ENCODE assay signal across 22 cellular contexts in the genomic region with DNA sequence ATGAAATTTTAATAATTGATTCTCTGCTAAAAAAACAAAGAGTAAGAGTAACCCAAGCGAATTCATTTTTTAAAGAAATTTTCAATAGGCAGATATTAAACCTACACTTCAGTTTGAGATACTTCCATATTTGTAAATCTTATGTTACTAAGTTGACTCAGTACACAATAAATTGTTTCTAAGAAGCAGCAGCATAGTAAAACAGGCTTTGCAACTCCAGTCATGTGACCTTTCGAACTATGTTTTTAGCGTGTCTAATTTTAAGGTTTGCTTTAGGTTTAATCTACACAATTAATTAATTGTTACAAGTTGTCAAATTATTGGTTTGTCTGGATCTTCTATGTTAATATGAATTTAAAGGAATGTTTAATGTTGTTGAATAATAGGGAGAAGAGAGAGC.
A peak's percentile ranks its signal among the peaks of the same experiment; 100 is the strongest.
DNase-seq lines count a peak whose midpoint lies in the region; ATAC-seq, FAIRE-seq and TF ChIP-seq lines count a peak whose summit lies in the region.
"Had no signal": no experiment of that assay in that cellular context is flagged by ENCODE, and none has a peak within 500 bp of the region (broad histone marks: within the 10 kb centered on the region; RNA-seq: fewer than 3 reads in every experiment).

No MANE protein-coding gene starts in this region.

- H3K4me1 ChIP-seq in PC-3 (ENCODE audit: insufficient read depth, low read length) (peaks cover 23% of the 10 kb centered on the region), pancreas (peaks cover 14 to 39% (median 16%) of the 10 kb centered on the region in 3 donors)
- H3K4me1 ChIP-seq: neural progenitor cell had no signal

- peak overlapping the region; percentile 66 for H3K27ac Mint-ChIP-seq in HFFc6
- H3K27ac Mint-ChIP-seq: activated CD4-positive, alpha-beta T cell treated with anti-CD3 and anti-CD28 coated beads for 36 hours; activated naive CD8-positive, alpha-beta T cell treated with anti-CD3 and anti-CD28 coated beads, Interleukin-2, amount 10 ng/mL, durations not matched to agents 7 days and 5 days; CD4-positive, CD25-positive, alpha-beta regulatory T cell; neural progenitor cell; T-helper 2 cell treated with Interferon-gamma antibody and Interleukin-4, amounts not matched to agents 5 μg/mL and 100 μg/mL, for 36 hours had no signal

- H3K79me2 ChIP-seq in PC-3 (ENCODE audit: low read length): no peaks in the 10 kb centered on the region

- WGBS in pancreas, 2 donors: 33 to 40% methylated on average over 3 of the region's 3 CpGs

- no peaks in the 10 kb centered on the region for H3K9me3 Mint-ChIP-seq in HFFc6
- H3K9me3 Mint-ChIP-seq: activated naive CD8-positive, alpha-beta T cell treated with anti-CD3 and anti-CD28 coated beads, Interleukin-2, amount 10 ng/mL, durations not matched to agents 7 days and 5 days; CD4-positive, CD25-positive, alpha-beta regulatory T cell; T-helper 2 cell treated with Interferon-gamma antibody and Interleukin-4, amounts not matched to agents 5 μg/mL and 100 μg/mL, for 36 hours had no signal

- H3K4me3 ChIP-seq in PC-3 (ENCODE audit: low read length) (no peak overlapping the region), epithelial cell of esophagus (ENCODE audit: low read length) (no peak overlapping the region), pancreas (no peak overlapping the region)
- H3K4me3 ChIP-seq: neural progenitor cell, testis had no signal

- no peak overlapping the region for H2AFZ ChIP-seq in PC-3 (ENCODE audit: low read length)
- H2AFZ ChIP-seq: neural progenitor cell had no signal

- POLR2A ChIA-PET in PC-3 (lab: Charles Lee; ENCODE audit: unreplicated experiment): no interaction called here

- no peaks in the 10 kb centered on the region for H3K9me2 ChIP-seq in PC-3 (replicated peaks; ENCODE audit: low read length)

- peak overlapping the region; percentile 32; the same call in 1 of the 2 replicates for H3K4me2 ChIP-seq in PC-3 (ENCODE audit: low read length)
- H3K4me2 ChIP-seq: neural progenitor cell had no signal

- intact Hi-C loops in PC-3 (cut with micrococcal nuclease) (no loop called here), pancreas (cut with DNase I) (no loop called here)

- ATAC-seq in PC-3 (no peak), pancreas (peak; percentile 37 to 58 (median 56)), HG03432 (IDR thresholded peaks at IDR 0.05; ENCODE audit: unreplicated experiment) (no peak)
- ATAC-seq: activated CD4-positive, alpha-beta T cell treated with anti-CD3 and anti-CD28 coated beads for 36 hours; stimulated activated naive CD8-positive, alpha-beta T cell treated with anti-CD3 and anti-CD28 coated beads, Interleukin-15, Interleukin-2, amounts not matched to agents 100 U/mL and 50 U/mL, for 24 hours had no signal

- H4K20me1 ChIP-seq in PC-3 (ENCODE audit: low read length): no peaks in the 10 kb centered on the region

- H3K9me3 ChIP-seq in PC-3 (ENCODE audit: low read length): no peaks in the 10 kb centered on the region
- H3K9me3 ChIP-seq in pancreas: no peaks in the 10 kb centered on the region
- H3K9me3 ChIP-seq: testis had no signal

- peak; percentile 57 for FAIRE-seq in pancreas (lab: Jason Lieb, UNC)
- FAIRE-seq: GM12891 had no signal

- H3K27me3 ChIP-seq in PC-3 (ENCODE audit: low read length) (no peaks in the 10 kb centered on the region), pancreas (no peaks in the 10 kb centered on the region)
- H3K27me3 ChIP-seq: neural progenitor cell, testis had no signal

- CTCF ChIA-PET in PC-3 (lab: Charles Lee): no interaction called here

- peak overlapping the region; percentile 18 for H3K27ac ChIP-seq in PC-3 (ENCODE audit: low read length)
- no peak overlapping the region for H3K27ac ChIP-seq in pancreas
- H3K27ac ChIP-seq: neural progenitor cell, testis had no signal

- H3K9ac ChIP-seq in PC-3 (ENCODE audit: low read length): no peak overlapping the region
- H3K9ac ChIP-seq: neural progenitor cell had no signal

- no TSS peak for BruUV-seq in PC-3 (replicated peaks; lab: Mats Ljungman, UMichigan)

- H3K36me3 Mint-ChIP-seq in HFFc6 (ENCODE audit: low read depth): peaks cover 10% of the 10 kb centered on the region; the same call in 1 of the 2 replicates
- H3K36me3 Mint-ChIP-seq: activated naive CD8-positive, alpha-beta T cell treated with anti-CD3 and anti-CD28 coated beads, Interleukin-2, amount 10 ng/mL, durations not matched to agents 7 days and 5 days; CD4-positive, CD25-positive, alpha-beta regulatory T cell had no signal

- H3K4me3 Mint-ChIP-seq in HFFc6: no peak overlapping the region
- H3K4me3 Mint-ChIP-seq: activated CD4-positive, alpha-beta T cell treated with anti-CD3 and anti-CD28 coated beads for 36 hours; activated naive CD8-positive, alpha-beta T cell treated with anti-CD3 and anti-CD28 coated beads, Interleukin-2, amount 10 ng/mL, durations not matched to agents 7 days and 5 days; CD4-positive, CD25-positive, alpha-beta regulatory T cell; neural progenitor cell; T-helper 2 cell treated with Interferon-gamma antibody and Interleukin-4, amounts not matched to agents 5 μg/mL and 100 μg/mL, for 36 hours had no signal

- H3K36me3 ChIP-seq in PC-3 (ENCODE audit: low read depth, low read length): no peaks in the 10 kb centered on the region
- no peaks in the 10 kb centered on the region for H3K36me3 ChIP-seq in pancreas
- H3K36me3 ChIP-seq: neural progenitor cell had no signal

- TF ChIP-seq CTCF in HFFc6 (IDR thresholded peaks at IDR 0.05): no peak
- no peak for TF ChIP-seq CTCF in PC-3 (conservative IDR thresholded peaks at IDR 0.05; ENCODE audit: low read depth, low read length)
- TF ChIP-seq CTCF in epithelial cell of esophagus (IDR thresholded peaks at IDR 0.05; ENCODE audit: insufficient read depth, low read depth, low read length, missing control alignments): no peak
- no peak for TF ChIP-seq CTCF in pancreas (IDR thresholded peaks at IDR 0.05)

- no peaks in the 10 kb centered on the region for H3F3A ChIP-seq in PC-3 (ENCODE audit: low read length, unreplicated experiment)

- H3K27me3 Mint-ChIP-seq in HFFc6 (ENCODE audit: insufficient read depth): no peaks in the 10 kb centered on the region
- H3K27me3 Mint-ChIP-seq: CD4-positive, CD25-positive, alpha-beta regulatory T cell had no signal

- DNase-seq in HFFc6 (no peak), PC-3 (peak; percentile 51), epithelial cell of esophagus (ENCODE audit: low read depth) (peak; percentile 56), pancreas (no peak), NCI-H1930 (lab: John Stamatoyannopoulos, UW) (no peak), NCI-H226 (no peak), NCI-H2029 treated with DMSO at 0.1 percent for 48 hours (lab: John Stamatoyannopoulos, UW) (no peak)
- DNase-seq: activated CD4-positive, alpha-beta T cell treated with anti-CD3 and anti-CD28 coated beads for 36 hours; activated CD8-positive, alpha-beta memory T cell treated with anti-CD3 and anti-CD28 coated beads for 24 hours; activated gamma-delta T cell; activated naive CD8-positive, alpha-beta T cell treated with anti-CD3 and anti-CD28 coated beads, Interleukin-2, amount 10 ng/mL, durations not matched to agents 7 days and 5 days; activated T-cell treated with anti-CD3 and anti-CD28 coated beads, Interleukin-2, amount 50 U/mL, for 1 hour; CD4-positive, CD25-positive, alpha-beta regulatory T cell; NCI-H1092 treated with DMSO at 0.1 percent for 48 hours; NCI-H187 treated with DMSO at 0.1 percent for 48 hours; NCI-H774; stimulated activated naive CD8-positive, alpha-beta T cell treated with anti-CD3 and anti-CD28 coated beads, Interleukin-15, Interleukin-2, amounts not matched to agents 100 U/mL and 50 U/mL, for 24 hours had no signal

- peaks cover 54% of the 10 kb centered on the region for H3K4me1 Mint-ChIP-seq in HFFc6 (ENCODE audit: low read depth)
- H3K4me1 Mint-ChIP-seq: activated CD4-positive, alpha-beta T cell treated with anti-CD3 and anti-CD28 coated beads for 36 hours; activated naive CD8-positive, alpha-beta T cell treated with anti-CD3 and anti-CD28 coated beads, Interleukin-2, amount 10 ng/mL, durations not matched to agents 7 days and 5 days; CD4-positive, CD25-positive, alpha-beta regulatory T cell had no signal

Comparison
In these comparisons a context has a peak if more than half of its experiments do, and no peak if none do; other contexts are left out.
1. DNase-seq: peak in PC-3 (single experiment) and epithelial cell of esophagus (single experiment); none in HFFc6 (single experiment), pancreas (0 of 6), NCI-H1930 (0 of 2), NCI-H226 (single experiment) and NCI-H2029 treated with DMSO at 0.1 percent for 48 hours (single experiment).
2. ATAC-seq: peak in pancreas (4 of 4); none in PC-3 (single experiment) and HG03432 (single experiment).